1 cellular context compared by ENCODE assay signal in genomic region chr1:235069577-235070563, GRCh38.
TF ChIP-seq lines count a peak whose summit lies in the region.

No MANE protein-coding gene starts in this region.

TF ChIP-seq in HepG2, 621 proteins besides CTCF, POLR2A, EP300 and RAD21 (continued from another document and continues in another):
- peak; percentile 85; the same call in 1 of the 2 replicates for TF ChIP-seq HBP1 (CRISPR knock-in tag; IDR thresholded peaks at IDR 0.05; ENCODE audit: low read depth)
- TF ChIP-seq ZNF326 (CRISPR knock-in tag; IDR thresholded peaks at IDR 0.05; ENCODE audit: borderline replicate concordance), result no peak
- TF ChIP-seq SMAD3 (CRISPR knock-in tag; IDR thresholded peaks at IDR 0.05), result peak; percentile 87
- TF ChIP-seq ZNF563 (CRISPR knock-in tag; IDR thresholded peaks at IDR 0.05), result peak; percentile 30
- no peak for TF ChIP-seq MAZ (IDR thresholded peaks at IDR 0.05; ENCODE audit: borderline replicate concordance, low read depth, low read length)
- peak; percentile 71 for TF ChIP-seq MAZ (CRISPR knock-in tag; IDR thresholded peaks at IDR 0.05; ENCODE audit: low read depth)
- TF ChIP-seq ARHGAP35 (CRISPR knock-in tag; IDR thresholded peaks at IDR 0.05; ENCODE audit: borderline replicate concordance), result 0 out of 2 replicates have a peak, but pooled peaks have one; percentile 48
- peak in 1 of 2 experiments; percentile 51; a peak in 2 of 4 replicates for TF ChIP-seq REST (IDR thresholded peaks at IDR 0.05; ENCODE audit: borderline replicate concordance in 1 of 2, low read depth in 1 of 2, low read length in 2 of 2)
- no peak for TF ChIP-seq ZSCAN12 (CRISPR knock-in tag; IDR thresholded peaks at IDR 0.05)
- no peak for TF ChIP-seq RFX5 (IDR thresholded peaks at IDR 0.05; ENCODE audit: low read depth, low read length)
- TF ChIP-seq NFE2L1 (CRISPR knock-in tag; IDR thresholded peaks at IDR 0.05; ENCODE audit: borderline replicate concordance), result no peak; the same call in 1 of the 2 replicates
- no peak for TF ChIP-seq ZBTB44 (CRISPR knock-in tag; IDR thresholded peaks at IDR 0.05)
- TF ChIP-seq ZUFSP (CRISPR knock-in tag; IDR thresholded peaks at IDR 0.05; ENCODE audit: borderline replicate concordance), result no peak
- no peak for TF ChIP-seq POLR2AphosphoS2 (IDR thresholded peaks at IDR 0.05; ENCODE audit: low read depth, low read length)
- peak; percentile 97 for TF ChIP-seq RBFOX2 (IDR thresholded peaks at IDR 0.05; ENCODE audit: low read depth, low read length)
- TF ChIP-seq ZNF275 (CRISPR knock-in tag; IDR thresholded peaks at IDR 0.05; ENCODE audit: borderline replicate concordance), result peak; percentile 2; the same call in 1 of the 2 replicates
- peak; percentile 73 for TF ChIP-seq HOXD1 (CRISPR knock-in tag; IDR thresholded peaks at IDR 0.05)
- TF ChIP-seq NKX3-1 (CRISPR knock-in tag; IDR thresholded peaks at IDR 0.05), result peak; percentile 76; the same call in 1 of the 2 replicates
- TF ChIP-seq SIX4 (CRISPR knock-in tag; IDR thresholded peaks at IDR 0.05), result peak; percentile 81
- peak; percentile 70 for TF ChIP-seq ETV5 (CRISPR knock-in tag; IDR thresholded peaks at IDR 0.05; ENCODE audit: borderline replicate concordance)
- no peak for TF ChIP-seq ATF2 (CRISPR knock-in tag; IDR thresholded peaks at IDR 0.05)
- TF ChIP-seq JUN (CRISPR knock-in tag; IDR thresholded peaks at IDR 0.05), result 0 out of 2 replicates have a peak, but pooled peaks have one; percentile 73
- no peak for TF ChIP-seq ZNF510 (CRISPR knock-in tag; IDR thresholded peaks at IDR 0.05; ENCODE audit: low read depth)
- TF ChIP-seq KLF15 (CRISPR knock-in tag; IDR thresholded peaks at IDR 0.05; ENCODE audit: borderline replicate concordance), result peak; percentile 62; the same call in 1 of the 2 replicates
- TF ChIP-seq NCOA5 (CRISPR knock-in tag; IDR thresholded peaks at IDR 0.05), result no peak
- TF ChIP-seq RXRB (CRISPR knock-in tag; IDR thresholded peaks at IDR 0.05; ENCODE audit: borderline replicate concordance), result peak; percentile 82
- no peak for TF ChIP-seq NBN (conservative IDR thresholded peaks at IDR 0.05)
- 0 out of 2 replicates have a peak, but pooled peaks have one; percentile 18 for TF ChIP-seq ZNF329 (CRISPR knock-in tag; IDR thresholded peaks at IDR 0.05; ENCODE audit: low read depth)
- peak; percentile 64 for TF ChIP-seq ZFY (CRISPR knock-in tag; IDR thresholded peaks at IDR 0.05)
- peak; percentile 81 for TF ChIP-seq RBM39 (IDR thresholded peaks at IDR 0.05; ENCODE audit: low read depth, low read length, poor library complexity, severe bottlenecking)
- TF ChIP-seq YEATS4 (CRISPR knock-in tag; IDR thresholded peaks at IDR 0.05; ENCODE audit: borderline replicate concordance), result no peak
- TF ChIP-seq ZNF615 (CRISPR knock-in tag; IDR thresholded peaks at IDR 0.05; ENCODE audit: borderline replicate concordance), result no peak
- peak; percentile 79 for TF ChIP-seq PAXIP1 (CRISPR knock-in tag; conservative IDR thresholded peaks at IDR 0.05)
- peak; percentile 53 for TF ChIP-seq ZNF883 (CRISPR knock-in tag; IDR thresholded peaks at IDR 0.05; ENCODE audit: not compliant biosample characterization)
- TF ChIP-seq ZC3H4 (CRISPR knock-in tag; IDR thresholded peaks at IDR 0.05; ENCODE audit: borderline replicate concordance), result peak; percentile 90; the same call in 1 of the 2 replicates
- peak; percentile 81 for TF ChIP-seq ZSCAN9 (CRISPR knock-in tag; IDR thresholded peaks at IDR 0.05; ENCODE audit: borderline replicate concordance)
- TF ChIP-seq ZBTB37 (CRISPR knock-in tag; IDR thresholded peaks at IDR 0.05), result peak; percentile 97; the same call in 1 of the 2 replicates
- no peak for TF ChIP-seq IKZF1 (IDR thresholded peaks at IDR 0.05)
- no peak for TF ChIP-seq TERF1 (CRISPR knock-in tag; IDR thresholded peaks at IDR 0.05)
- no peak for TF ChIP-seq SP2 (CRISPR knock-in tag; IDR thresholded peaks at IDR 0.05)
- TF ChIP-seq SRSF4 (IDR thresholded peaks at IDR 0.05; ENCODE audit: low read depth, low read length, poor library complexity, severe bottlenecking), result no peak
- TF ChIP-seq NFKB2 (CRISPR knock-in tag; IDR thresholded peaks at IDR 0.05; ENCODE audit: borderline replicate concordance), result peak; percentile 89
- peak; percentile 90 for TF ChIP-seq RBM22 (optimal IDR thresholded peaks at IDR 0.05; ENCODE audit: low read length)
- TF ChIP-seq NONO (IDR thresholded peaks at IDR 0.05), result no peak
- peak; percentile 47; the same call in 1 of the 2 replicates for TF ChIP-seq NONO (CRISPR knock-in tag; conservative IDR thresholded peaks at IDR 0.05)
- TF ChIP-seq HOXA5 (CRISPR knock-in tag; IDR thresholded peaks at IDR 0.05), result peak; percentile 20; the same call in 1 of the 2 replicates
